10 cellular contexts compared by ENCODE assay signal in the genomic region with DNA sequence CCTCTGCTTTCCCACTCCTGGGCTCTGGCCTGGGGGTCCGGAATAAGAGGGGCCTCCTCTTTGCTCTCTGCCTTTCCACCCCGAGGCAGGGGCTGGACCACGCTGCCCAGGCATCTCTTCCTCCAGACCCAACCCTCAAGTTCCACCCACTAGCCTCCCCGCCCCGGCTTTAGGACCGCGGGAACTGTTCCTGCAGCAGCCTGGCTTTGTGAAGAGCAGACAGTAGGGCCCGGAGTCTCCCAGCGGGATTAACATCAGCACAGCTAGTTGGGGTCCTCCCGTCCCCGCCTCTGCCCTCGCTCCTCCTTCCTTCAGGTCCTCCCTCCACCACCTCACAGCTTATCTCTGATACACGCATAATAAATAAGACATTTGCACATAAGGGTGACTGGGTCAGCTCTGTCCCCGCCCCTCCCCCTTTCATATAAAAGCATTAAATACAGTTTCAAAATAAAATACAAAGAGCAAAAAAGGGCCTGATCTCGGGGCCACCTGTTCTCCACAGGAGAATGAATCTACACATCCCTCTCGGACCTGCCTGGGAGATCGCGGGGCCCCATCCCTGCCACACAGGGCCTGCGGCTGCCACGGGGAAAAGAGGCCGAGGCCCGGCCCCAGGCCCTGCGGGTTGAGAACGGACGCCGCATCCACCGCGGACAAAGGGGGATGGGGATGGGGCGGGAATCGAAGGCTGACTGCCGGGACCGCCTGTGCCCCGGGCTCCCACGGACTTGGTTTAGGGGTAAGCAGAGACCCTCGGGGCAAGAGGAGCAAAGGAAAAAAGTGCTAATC. TPM values are rescaled to one million over a fixed set of nuclear protein-coding genes. Genes with fewer than 3 reads are reported as not detected.
DNase-seq lines count a peak whose midpoint lies in the region; ATAC-seq, FAIRE-seq and TF ChIP-seq lines count a peak whose summit lies in the region.
"Had no signal": no experiment of that assay in that cellular context is flagged by ENCODE, and none has a peak within 500 bp of the region (broad histone marks: within the 10 kb centered on the region; RNA-seq: fewer than 3 reads in every experiment).

No MANE protein-coding gene starts in this region.

- H3K9me2 ChIP-seq in PC-3 (replicated peaks; ENCODE audit: low read length) = no peaks in the 10 kb centered on the region

- H3K4me1 Mint-ChIP-seq in activated naive CD4-positive, alpha-beta T cell treated with anti-CD3 and anti-CD28 coated beads, Interleukin-2, amount 10 ng/mL, durations not matched to agents 7 days and 5 days = peaks cover 1% of the 10 kb centered on the region

- H2AFZ ChIP-seq in PC-3 (ENCODE audit: low read length) = peak overlapping the region; percentile 62; the same call in 1 of the 2 replicates
- H2AFZ ChIP-seq in neuronal stem cell (ENCODE audit: low read length) = no peak overlapping the region

- H2BK5ac ChIP-seq in neuronal stem cell (ENCODE audit: low read length) = peak overlapping the region; percentile 94

- H3K36me3 Mint-ChIP-seq in activated naive CD4-positive, alpha-beta T cell treated with anti-CD3 and anti-CD28 coated beads, Interleukin-2, amount 10 ng/mL, durations not matched to agents 7 days and 5 days = peaks cover 8% of the 10 kb centered on the region

- H2BK120ac ChIP-seq in neuronal stem cell (ENCODE audit: low read depth, low read length) = peak overlapping the region; percentile 64

- H3K79me2 ChIP-seq in PC-3 (ENCODE audit: low read length) = peaks cover 11% of the 10 kb centered on the region

- no peak overlapping the region for H3K27ac ChIP-seq in PC-3 (ENCODE audit: low read length)
- peak overlapping the region; percentile 93 for H3K27ac ChIP-seq in neuronal stem cell (replicated peaks; ENCODE audit: low read length)

- H3K4me3 ChIP-seq in PC-3 (ENCODE audit: low read length) (peak overlapping the region; percentile 56; the same call in 1 of the 2 replicates), neuronal stem cell (ENCODE audit: low read length in 2 of 2) (peak overlapping the region in 1 of 2 donors; percentile 89)

- H3K9me3 ChIP-seq in PC-3 (ENCODE audit: low read length) (no peaks in the 10 kb centered on the region), neuronal stem cell (replicated peaks in 1 of 2; ENCODE audit: control insufficient read depth in 2 of 2, insufficient read depth in 1 of 2, low read depth in 1 of 2, low read length in 2 of 2) (no peaks in the 10 kb centered on the region)

- H3K4ac ChIP-seq in neuronal stem cell (ENCODE audit: low read length) = no peak overlapping the region

- H3K27ac Mint-ChIP-seq in activated naive CD4-positive, alpha-beta T cell treated with anti-CD3 and anti-CD28 coated beads, Interleukin-2, amount 10 ng/mL, durations not matched to agents 7 days and 5 days = no peak overlapping the region

- H3K14ac ChIP-seq in neuronal stem cell (ENCODE audit: low read length) = no peak overlapping the region

- intact Hi-C loops in PC-3 (cut with micrococcal nuclease) = loop anchor here (10.0 kb wide), 1 partner anchor 383 kb away; no protein-coding TSS in a partner anchor

- H3K4me1 ChIP-seq in PC-3 (ENCODE audit: insufficient read depth, low read length) (peaks cover 6% of the 10 kb centered on the region; the same call in 1 of the 2 replicates), neuronal stem cell (ENCODE audit: control insufficient read depth in 2 of 2, insufficient read depth in 1 of 2, low read depth in 1 of 2, low read length in 2 of 2) (peaks cover 26 to 39% of the 10 kb centered on the region in 2 donors)

- TF ChIP-seq CTCF in PC-3 (conservative IDR thresholded peaks at IDR 0.05; ENCODE audit: low read depth, low read length) = no peak

- H2AK5ac ChIP-seq in neuronal stem cell (ENCODE audit: low read depth, low read length) = peak overlapping the region; percentile 97

- DNase-seq in AG08396 (ENCODE audit: low spot score) (peak; percentile 23), PC-3 (no peak), frontal cortex (ENCODE audit: low spot score in 2 of 2) (peak; percentile 32 to 43), neuronal stem cell (ENCODE audit: low spot score) (peak; percentile 55)
- no peak for DNase-seq in stimulated activated CD4-positive, alpha-beta T cell treated with anti-CD3 and anti-CD28 coated beads, Interleukin-4, amount 100 ng/mL, for 4 hours
- DNase-seq in activated naive CD4-positive, alpha-beta T cell treated with anti-CD3 and anti-CD28 coated beads, Interleukin-2, amount 10 ng/mL, durations not matched to agents 7 days and 5 days = no peak
- DNase-seq: activated effector memory CD4-positive, alpha-beta T cell treated with Interleukin-2 at 50 U/mL for 16 hours; NCI-H1694 had no signal

- ATAC-seq in PC-3 (no peak), GM18868 (IDR thresholded peaks at IDR 0.05; ENCODE audit: unreplicated experiment) (no peak), HG03108 (IDR thresholded peaks at IDR 0.05; ENCODE audit: unreplicated experiment) (no peak)

- H2BK15ac ChIP-seq in neuronal stem cell (ENCODE audit: low read length) = peak overlapping the region; percentile 77

- H3K79me1 ChIP-seq in neuronal stem cell (ENCODE audit: low read depth, low read length) = peaks cover 6% of the 10 kb centered on the region

- H4K8ac ChIP-seq in neuronal stem cell (ENCODE audit: low read depth, low read length) = no peak overlapping the region

- CTCF ChIA-PET in PC-3 (lab: Charles Lee) = interaction anchor here (0.6 kb wide), 1 partner anchor 1198 kb away, joined by 3 read pairs; no protein-coding TSS in a partner anchor
- CTCF ChIA-PET in activated naive CD4-positive, alpha-beta T cell treated with anti-CD3 and anti-CD28 coated beads, Interleukin-2, amount 10 ng/mL, durations not matched to agents 7 days and 5 days (lab: Charles Lee) = no interaction called here

- H3K36me3 ChIP-seq in PC-3 (ENCODE audit: low read depth, low read length) (peaks cover 8% of the 10 kb centered on the region; the same call in 1 of the 2 replicates), neuronal stem cell (replicated peaks in 1 of 2; ENCODE audit: control insufficient read depth in 2 of 2, insufficient read depth in 2 of 2, low read length in 2 of 2) (peaks cover 8 to 86% of the 10 kb centered on the region in 2 donors)

- H4K20me1 ChIP-seq in PC-3 (ENCODE audit: low read length) = peaks cover 6% of the 10 kb centered on the region; the same call in 1 of the 2 replicates

- WGBS in neuronal stem cell (ENCODE audit: extremely low coverage in 2 of 2, insufficient read length in 2 of 2, insufficient replicate concordance in 1 of 2), 2 donors = no CpG with 5 or more reads among the region's 35 CpGs

- POLR2A ChIA-PET in PC-3 (lab: Charles Lee; ENCODE audit: unreplicated experiment) = no interaction called here

- H3K4me2 ChIP-seq in PC-3 (ENCODE audit: low read length) (peak overlapping the region; percentile 75), neuronal stem cell (ENCODE audit: insufficient read depth, low read length, poor library complexity, severe bottlenecking) (peak overlapping the region; percentile 95)

- H3K23ac ChIP-seq in neuronal stem cell (ENCODE audit: low read depth, low read length, poor library complexity) = no peak overlapping the region

- no peak overlapping the region for H3K4me3 Mint-ChIP-seq in activated naive CD4-positive, alpha-beta T cell treated with anti-CD3 and anti-CD28 coated beads, Interleukin-2, amount 10 ng/mL, durations not matched to agents 7 days and 5 days

- no peaks in the 10 kb centered on the region for H3K27me3 ChIP-seq in PC-3 (ENCODE audit: low read length)
- H3K27me3 ChIP-seq in neuronal stem cell (ENCODE audit: control insufficient read depth in 3 of 3, insufficient read depth in 3 of 3, low read depth in 1 of 3, low read length in 3 of 3) = no peaks in the 10 kb centered on the region

- no peak overlapping the region for H2BK12ac ChIP-seq in neuronal stem cell (ENCODE audit: low read length)

- H3F3A ChIP-seq in PC-3 (ENCODE audit: low read length, unreplicated experiment) = no peaks in the 10 kb centered on the region

- BruUV-seq in PC-3 (replicated peaks; lab: Mats Ljungman, UMichigan) = TSS peak; percentile 24

- no peaks in the 10 kb centered on the region for H3K9me3 Mint-ChIP-seq in activated naive CD4-positive, alpha-beta T cell treated with anti-CD3 and anti-CD28 coated beads, Interleukin-2, amount 10 ng/mL, durations not matched to agents 7 days and 5 days

- no peaks in the 10 kb centered on the region for H3K27me3 Mint-ChIP-seq in activated naive CD4-positive, alpha-beta T cell treated with anti-CD3 and anti-CD28 coated beads, Interleukin-2, amount 10 ng/mL, durations not matched to agents 7 days and 5 days

- H4K91ac ChIP-seq in neuronal stem cell (ENCODE audit: low read depth, low read length, poor library complexity) = no peak overlapping the region

- FAIRE-seq in frontal cortex (lab: Jason Lieb, UNC) = no peak

- H3K9ac ChIP-seq in PC-3 (ENCODE audit: low read length) (no peak overlapping the region; the same call in 1 of the 2 replicates), neuronal stem cell (ENCODE audit: low read depth, low read length, poor library complexity) (peak overlapping the region; percentile 90)

- H3K18ac ChIP-seq in neuronal stem cell (ENCODE audit: low read length) = peak overlapping the region; percentile 99

RNA-seq across cellular contexts. Expression of a gene that starts 6.5 kb away (rescaled TPM):
- total RNA-seq in PC-3 (2014; rRNA removed) (15.1 and 29.5 TPM in 2 replicates), frontal cortex (55.8 TPM)
- polyA plus RNA-seq in neuronal stem cell (2013, experiment 1 of 2) = 30.6 TPM
- polyA plus RNA-seq in neuronal stem cell (2013, experiment 2 of 2) = 29.7 TPM

RNA-seq across cellular contexts. Expression of a gene that starts 51.2 kb away (rescaled TPM):
- 61.5 and 67.2 TPM in 2 replicates for total RNA-seq in PC-3 (2014; rRNA removed)
- total RNA-seq in frontal cortex = 13.0 TPM
- polyA plus RNA-seq in neuronal stem cell (2013, experiment 1 of 2) = 75.8 TPM
- 74.3 TPM for polyA plus RNA-seq in neuronal stem cell (2013, experiment 2 of 2)

Comparison
In these comparisons a context has a peak if more than half of its experiments do, and no peak if none do; other contexts are left out.
1. DNase-seq: peak in AG08396 (single experiment), frontal cortex (2 of 2) and neuronal stem cell (single experiment); none in PC-3 (single experiment), stimulated activated CD4-positive, alpha-beta T cell treated with anti-CD3 and anti-CD28 coated beads, Interleukin-4, amount 100 ng/mL, for 4 hours (0 of 2) and activated naive CD4-positive, alpha-beta T cell treated with anti-CD3 and anti-CD28 coated beads, Interleukin-2, amount 10 ng/mL, durations not matched to agents 7 days and 5 days (single experiment).